In genomic region chr16:24953721-24954120, GRCh38 we compare ENCODE assay signal across 17 cellular contexts.
DNase-seq lines count a peak whose midpoint lies in the region; ATAC-seq, FAIRE-seq and TF ChIP-seq lines count a peak whose summit lies in the region.
"Had no signal": no experiment of that assay in that cellular context is flagged by ENCODE, and none has a peak within 500 bp of the region (broad histone marks: within the 10 kb centered on the region; RNA-seq: fewer than 3 reads in every experiment).

No MANE protein-coding gene starts in this region.

- TF ChIP-seq CTCF in C4-2B (conservative IDR thresholded peaks at IDR 0.05) (no peak), K562 (IDR thresholded peaks at IDR 0.05 in 2 of 3, conservative IDR thresholded peaks at IDR 0.05 in 1 of 3; ENCODE audit: insufficient read depth in 2 of 3, low read depth in 1 of 3, low read length in 3 of 3) (no peak), mucosa of descending colon (IDR thresholded peaks at IDR 0.05) (no peak), GM10266 (IDR thresholded peaks at IDR 0.05; ENCODE audit: control insufficient read depth, insufficient read depth, low read depth, missing control alignments) (no peak)

- no peak for DNase-seq in K562 (ENCODE audit: extremely low read depth in 1 of 4, low spot score in 3 of 4)
- peak in 2 of 3 donors; percentile 42 to 65 for DNase-seq in mucosa of descending colon
- no peak for DNase-seq in stimulated activated naive B cell treated with anti-CD40 and anti-IgM and Interleukin-4, amounts not matched to agents 10 μg/mL and 1 μg/mL and 100 μg/mL, for 72 hours
- DNase-seq in GM23248: no peak
- no peak for DNase-seq in G401 (ENCODE audit: low spot score)
- DNase-seq in GM10266 (ENCODE audit: extremely low spot score): no peak
- DNase-seq: Caco-2; CD8-positive, alpha-beta memory T cell; DMS53; GOT3; H9 had no signal

- in situ Hi-C loops in K562 (cut with MboI) (no loop called here), GM23248 (cut with MboI) (no loop called here), G401 (cut with HindIII; ENCODE audit: low sequenced_read_pairs) (no loop called here)

- no peak for ATAC-seq in K562
- peak; percentile 75 for ATAC-seq in mucosa of descending colon
- no peak for ATAC-seq in stimulated activated naive B cell treated with anti-CD40 and anti-IgM and Interleukin-4, amounts not matched to agents 10 μg/mL and 1 μg/mL and 100 μg/mL, for 72 hours (replicated peaks)
- ATAC-seq: GM12878, HepG2 had no signal

- no peaks in the 10 kb centered on the region for H3K27me3 Mint-ChIP-seq in stimulated activated naive B cell treated with anti-CD40 and anti-IgM and Interleukin-4, amounts not matched to agents 10 μg/mL and 1 μg/mL and 100 μg/mL, for 72 hours
- H3K27me3 Mint-ChIP-seq: CD8-positive, alpha-beta memory T cell had no signal

- peaks cover 50 to 66% of the 10 kb centered on the region in 2 donors for H3K36me3 Mint-ChIP-seq in stimulated activated naive B cell treated with anti-CD40 and anti-IgM and Interleukin-4, amounts not matched to agents 10 μg/mL and 1 μg/mL and 100 μg/mL, for 72 hours

- H3K9me3 Mint-ChIP-seq in stimulated activated naive B cell treated with anti-CD40 and anti-IgM and Interleukin-4, amounts not matched to agents 10 μg/mL and 1 μg/mL and 100 μg/mL, for 72 hours: no peaks in the 10 kb centered on the region
- H3K9me3 Mint-ChIP-seq: CD8-positive, alpha-beta memory T cell; H9 had no signal

- H3K9me1 ChIP-seq in K562 (ENCODE audit: control insufficient read depth, insufficient read depth, low read length): no peaks in the 10 kb centered on the region

- peaks cover 6 to 27% of the 10 kb centered on the region in 2 donors for H3K4me1 Mint-ChIP-seq in stimulated activated naive B cell treated with anti-CD40 and anti-IgM and Interleukin-4, amounts not matched to agents 10 μg/mL and 1 μg/mL and 100 μg/mL, for 72 hours
- H3K4me1 Mint-ChIP-seq: H9 had no signal

- H3K4me2 ChIP-seq in K562 (ENCODE audit: insufficient read depth, low read length) (no peak overlapping the region), GM23248 (ENCODE audit: unreplicated experiment) (no peak overlapping the region)

- H3K9me3 ChIP-seq in K562 (replicated peaks; ENCODE audit: control insufficient read depth, insufficient read depth, low read depth, low read length) (no peaks in the 10 kb centered on the region), mucosa of descending colon (no peaks in the 10 kb centered on the region), GM23248 (ENCODE audit: low read depth) (no peaks in the 10 kb centered on the region)
- H3K9me3 ChIP-seq: Caco-2 had no signal

- H3K4me3 ChIP-seq in K562 (no peak overlapping the region), mucosa of descending colon (no peak overlapping the region), GM23248 (no peak overlapping the region)
- H3K4me3 ChIP-seq: GM12878 had no signal

- intact Hi-C loops in K562 (cut with micrococcal nuclease) (no loop called here), mucosa of descending colon (cut with DNase I, micrococcal nuclease) (no loop called here)

- H3K79me2 ChIP-seq in K562 (ENCODE audit: control insufficient read depth, insufficient read depth, low read length): no peaks in the 10 kb centered on the region
- H3K79me2 ChIP-seq in GM23248 (ENCODE audit: insufficient read depth): no peaks in the 10 kb centered on the region

- H3K27ac ChIP-seq in C4-2B (peak overlapping the region; percentile 64), K562 (ENCODE audit: extremely low read depth, low read depth, low read length) (no peak overlapping the region), GM23248 (no peak overlapping the region)

- CTCF ChIA-PET in K562 (lab: Yijun Ruan, JAX; ENCODE audit: low intra/inter-chr PET ratio): no interaction called here

- H2AFZ ChIP-seq in K562 (ENCODE audit: low read depth, low read length) (no peak overlapping the region), GM23248 (no peak overlapping the region)

- peak overlapping the region; percentile 63 for H3K27ac Mint-ChIP-seq in stimulated activated naive B cell treated with anti-CD40 and anti-IgM and Interleukin-4, amounts not matched to agents 10 μg/mL and 1 μg/mL and 100 μg/mL, for 72 hours

- no peaks in the 10 kb centered on the region for H3F3A ChIP-seq in GM23248 (ENCODE audit: insufficient read depth)

- H3K9ac ChIP-seq in K562 (ENCODE audit: insufficient read depth in 1 of 2, low read depth in 2 of 2, low read length in 2 of 2) (no peak overlapping the region), GM23248 (no peak overlapping the region)

- 93% methylated on average over 5 of the region's 5 CpGs for WGBS in K562 (ENCODE audit: insufficient coverage, low coverage, missing lambda C conversion rate)
- WGBS in GM23248 (ENCODE audit: low coverage in 1 of 2, low lambda C conversion rate in 2 of 2, missing lambda C conversion rate in 2 of 2), 2 experiments: 98% methylated on average over 5 of the region's 5 CpGs

- peaks cover 76% of the 10 kb centered on the region; the same call in 2 of the 3 replicates for H3K36me3 ChIP-seq in K562 (ENCODE audit: control insufficient read depth, insufficient read depth, low read length)
- no peaks in the 10 kb centered on the region for H3K36me3 ChIP-seq in mucosa of descending colon (ENCODE audit: low read depth)
- H3K36me3 ChIP-seq in GM23248 (ENCODE audit: low read depth): peaks cover 40% of the 10 kb centered on the region

- peak; percentile 49 for FAIRE-seq in K562 (lab: Jason Lieb, UNC)
- FAIRE-seq: A204.1, GM12878, GM18507, HepG2, HTR-8/SVneo had no signal

- no peaks in the 10 kb centered on the region for H3K9me2 ChIP-seq in GM23248 (ENCODE audit: insufficient read depth)

- POLR2A ChIA-PET in K562 (lab: Yijun Ruan, JAX): interaction anchor here (0.6 to 0.9 kb wide), 2 partner anchors 12 to 1973 kb away, joined by 3 to 4 read pairs; no protein-coding TSS in a partner anchor

- no peak for TF ChIP-seq RAD21 in K562 (CRISPR knock-in tag; conservative IDR thresholded peaks at IDR 0.05 in 1 of 2, IDR thresholded peaks at IDR 0.05 in 1 of 2)

- H3K4me3 Mint-ChIP-seq in stimulated activated naive B cell treated with anti-CD40 and anti-IgM and Interleukin-4, amounts not matched to agents 10 μg/mL and 1 μg/mL and 100 μg/mL, for 72 hours: no peak overlapping the region
- H3K4me3 Mint-ChIP-seq: CD8-positive, alpha-beta memory T cell; H9 had no signal

- no peak for TF ChIP-seq EP300 in K562 (IDR thresholded peaks at IDR 0.05; ENCODE audit: low read length)

- H4K20me1 ChIP-seq in K562 (replicated peaks; ENCODE audit: control insufficient read depth, insufficient read depth, low read length): no peaks in the 10 kb centered on the region; the same call in 1 of the 2 replicates
- no peaks in the 10 kb centered on the region for H4K20me1 ChIP-seq in GM23248 (ENCODE audit: insufficient read depth)

- no peak for TF ChIP-seq POLR2A in K562 (conservative IDR thresholded peaks at IDR 0.05)

- H3K4me1 ChIP-seq in K562 (replicated peaks in 1 of 2; ENCODE audit: control insufficient read depth in 2 of 2, insufficient read depth in 2 of 2, low read length in 2 of 2) (peaks cover 0 to 3% of the 10 kb centered on the region in 2 experiments; a peak in 2 of 5 replicates), mucosa of descending colon (ENCODE audit: low read depth) (no peaks in the 10 kb centered on the region), GM23248 (ENCODE audit: insufficient read depth) (peaks cover 6% of the 10 kb centered on the region)

- BruUV-seq in K562 (replicated peaks; lab: Mats Ljungman, UMichigan): no TSS peak

- H3K27me3 ChIP-seq in K562 (ENCODE audit: control insufficient read depth in 2 of 2, insufficient read depth in 2 of 2, low read length in 2 of 2): no peaks in the 10 kb centered on the region
- H3K27me3 ChIP-seq in GM23248 (replicated peaks; ENCODE audit: insufficient read depth): no peaks in the 10 kb centered on the region

TF ChIP-seq in K562, 482 proteins besides CTCF, POLR2A, EP300 and RAD21 (continues in another document):
- TF ChIP-seq, protein P1, sequence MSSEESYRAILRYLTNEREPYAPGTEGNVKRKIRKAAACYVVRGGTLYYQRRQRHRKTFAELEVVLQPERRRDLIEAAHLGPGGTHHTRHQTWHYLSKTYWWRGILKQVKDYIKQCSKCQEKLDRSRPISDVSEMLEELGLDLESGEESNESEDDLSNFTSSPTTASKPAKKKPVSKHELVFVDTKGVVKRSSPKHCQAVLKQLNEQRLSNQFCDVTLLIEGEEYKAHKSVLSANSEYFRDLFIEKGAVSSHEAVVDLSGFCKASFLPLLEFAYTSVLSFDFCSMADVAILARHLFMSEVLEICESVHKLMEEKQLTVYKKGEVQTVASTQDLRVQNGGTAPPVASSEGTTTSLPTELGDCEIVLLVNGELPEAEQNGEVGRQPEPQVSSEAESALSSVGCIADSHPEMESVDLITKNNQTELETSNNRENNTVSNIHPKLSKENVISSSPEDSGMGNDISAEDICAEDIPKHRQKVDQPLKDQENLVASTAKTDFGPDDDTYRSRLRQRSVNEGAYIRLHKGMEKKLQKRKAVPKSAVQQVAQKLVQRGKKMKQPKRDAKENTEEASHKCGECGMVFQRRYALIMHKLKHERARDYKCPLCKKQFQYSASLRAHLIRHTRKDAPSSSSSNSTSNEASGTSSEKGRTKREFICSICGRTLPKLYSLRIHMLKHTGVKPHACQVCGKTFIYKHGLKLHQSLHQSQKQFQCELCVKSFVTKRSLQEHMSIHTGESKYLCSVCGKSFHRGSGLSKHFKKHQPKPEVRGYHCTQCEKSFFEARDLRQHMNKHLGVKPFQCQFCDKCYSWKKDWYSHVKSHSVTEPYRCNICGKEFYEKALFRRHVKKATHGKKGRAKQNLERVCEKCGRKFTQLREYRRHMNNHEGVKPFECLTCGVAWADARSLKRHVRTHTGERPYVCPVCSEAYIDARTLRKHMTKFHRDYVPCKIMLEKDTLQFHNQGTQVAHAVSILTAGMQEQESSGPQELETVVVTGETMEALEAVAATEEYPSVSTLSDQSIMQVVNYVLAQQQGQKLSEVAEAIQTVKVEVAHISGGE (CRISPR knock-in tag; IDR thresholded peaks at IDR 0.05): no peak
- TF ChIP-seq ZNF224 (CRISPR knock-in tag; IDR thresholded peaks at IDR 0.05): no peak
- no peak for TF ChIP-seq ZSCAN29 (IDR thresholded peaks at IDR 0.05)
- no peak for TF ChIP-seq EGR1 (conservative IDR thresholded peaks at IDR 0.05)
- TF ChIP-seq, protein P2, sequence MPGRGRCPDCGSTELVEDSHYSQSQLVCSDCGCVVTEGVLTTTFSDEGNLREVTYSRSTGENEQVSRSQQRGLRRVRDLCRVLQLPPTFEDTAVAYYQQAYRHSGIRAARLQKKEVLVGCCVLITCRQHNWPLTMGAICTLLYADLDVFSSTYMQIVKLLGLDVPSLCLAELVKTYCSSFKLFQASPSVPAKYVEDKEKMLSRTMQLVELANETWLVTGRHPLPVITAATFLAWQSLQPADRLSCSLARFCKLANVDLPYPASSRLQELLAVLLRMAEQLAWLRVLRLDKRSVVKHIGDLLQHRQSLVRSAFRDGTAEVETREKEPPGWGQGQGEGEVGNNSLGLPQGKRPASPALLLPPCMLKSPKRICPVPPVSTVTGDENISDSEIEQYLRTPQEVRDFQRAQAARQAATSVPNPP (IDR thresholded peaks at IDR 0.05; ENCODE audit: borderline replicate concordance, insufficient read depth, insufficient read length): no peak
- no peak for TF ChIP-seq BDP1 (IDR thresholded peaks at IDR 0.05; ENCODE audit: insufficient read depth, insufficient read length)
- no peak for TF ChIP-seq CHD2 (IDR thresholded peaks at IDR 0.05; ENCODE audit: low read depth, low read length)
- TF ChIP-seq HSF4 (CRISPR knock-in tag; IDR thresholded peaks at IDR 0.05; ENCODE audit: borderline replicate concordance): no peak

Comparison
In these comparisons a context has a peak if more than half of its experiments do, and no peak if none do; other contexts are left out.
1. DNase-seq: peak in mucosa of descending colon (2 of 3); none in K562 (0 of 4), stimulated activated naive B cell treated with anti-CD40 and anti-IgM and Interleukin-4, amounts not matched to agents 10 μg/mL and 1 μg/mL and 100 μg/mL, for 72 hours (single experiment), GM23248 (single experiment), G401 (single experiment) and GM10266 (single experiment).